18 cellular contexts compared by ENCODE assay signal in the genomic region with DNA sequence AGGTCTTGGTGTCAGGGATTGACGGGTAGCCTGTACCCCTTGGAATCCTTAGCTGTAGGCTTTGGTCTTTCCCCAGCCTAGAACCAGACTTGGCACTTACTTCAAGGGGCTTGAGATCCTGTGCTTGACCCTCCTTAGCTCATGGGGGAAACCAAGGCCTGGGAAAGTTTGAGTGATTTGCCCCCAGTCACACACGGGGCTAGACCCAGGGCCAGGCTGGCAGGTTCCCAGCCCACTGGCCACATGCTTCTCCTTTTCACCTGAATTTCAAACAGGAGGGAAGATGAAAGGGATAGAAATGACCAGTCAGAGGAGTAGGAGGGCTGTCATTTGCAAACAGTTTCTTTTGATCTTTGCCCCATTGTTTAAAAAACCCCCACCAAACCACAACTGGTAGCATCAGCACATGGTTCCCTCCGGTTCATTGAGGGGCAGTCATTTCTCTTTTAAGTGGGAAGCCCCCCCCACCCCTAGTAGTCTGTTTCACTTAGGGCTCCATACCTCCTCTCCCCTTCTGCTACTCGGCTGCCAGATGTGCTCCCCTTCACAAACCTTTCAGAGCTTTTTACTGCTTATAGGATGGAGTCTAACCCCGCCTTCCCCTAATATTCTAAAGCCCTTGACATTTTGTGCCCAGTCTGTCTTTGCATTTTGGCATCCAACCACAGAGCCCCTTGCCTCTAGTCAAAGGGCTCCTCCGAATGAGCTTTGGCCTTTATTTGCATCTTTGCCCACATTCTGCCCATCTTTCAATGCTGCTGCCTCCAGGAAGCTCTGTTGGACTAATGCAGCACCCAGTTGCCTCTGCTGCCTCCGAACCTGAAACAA. TPM values are rescaled to one million over a fixed set of nuclear protein-coding genes. Genes with fewer than 3 reads are reported as not detected.
DNase-seq lines count a peak whose midpoint lies in the region; FAIRE-seq and TF ChIP-seq lines count a peak whose summit lies in the region.
"Had no signal": no experiment of that assay in that cellular context is flagged by ENCODE, and none has a peak within 500 bp of the region (broad histone marks: within the 10 kb centered on the region; RNA-seq: fewer than 3 reads in every experiment).

No MANE protein-coding gene starts in this region.

- H3K9ac ChIP-seq in KMS-11 = no peak overlapping the region
- H3K9ac ChIP-seq in H1 (replicated peaks in 1 of 4; ENCODE audit: extremely low read depth in 1 of 4, low read depth in 3 of 4, low read length in 3 of 4) = no peak overlapping the region
- no peak overlapping the region for H3K9ac ChIP-seq in neuronal stem cell (ENCODE audit: low read depth, low read length, poor library complexity)

- H3K4me3 ChIP-seq in GM06990 (replicated peaks; ENCODE audit: low read depth, low read length) (no peak overlapping the region), KMS-11 (IDR thresholded peaks at IDR 0.05; ENCODE audit: insufficient read depth, low read depth, low read length) (no peak overlapping the region), H1 (ENCODE audit: extremely low read depth in 1 of 4, insufficient read depth in 2 of 4, low read depth in 3 of 4, low read length in 4 of 4) (no peak overlapping the region), neuronal stem cell (ENCODE audit: low read length in 2 of 2) (no peak overlapping the region)
- H3K4me3 ChIP-seq: testis had no signal

- CTCF ChIA-PET in H1 (lab: Charles Lee; ENCODE audit: partially characterized antibody) = interaction anchor here (0.6 to 5.6 kb wide), 6 partner anchors 9 to 120 kb away, joined by 3 to 37 read pairs (median 4); no protein-coding TSS in a partner anchor

- TF ChIP-seq POLR2A in H1 (IDR thresholded peaks at IDR 0.05; ENCODE audit: control extremely low read depth in 1 of 2, low read depth in 2 of 2, low read length in 2 of 2) = no peak

- no peak overlapping the region for H2BK20ac ChIP-seq in H1 (ENCODE audit: low read length)

- H3K79me1 ChIP-seq in H1 (ENCODE audit: low read depth, low read length) (peaks cover 30% of the 10 kb centered on the region), neuronal stem cell (ENCODE audit: low read depth, low read length) (peaks cover 2% of the 10 kb centered on the region)

- 74% methylated on average over 7 of the region's 7 CpGs; no CpG with 5 or more reads in 1 of the 2 experiments for WGBS in H1 (ENCODE audit: extremely low coverage in 1 of 2, insufficient coverage in 1 of 2, insufficient read length in 1 of 2, insufficient replicate concordance in 2 of 2, low coverage in 1 of 2, low lambda C conversion rate in 2 of 2, missing lambda C conversion rate in 1 of 2), 2 experiments
- no CpG with 5 or more reads among the region's 7 CpGs for WGBS in neuronal stem cell (ENCODE audit: extremely low coverage in 2 of 2, insufficient read length in 2 of 2, insufficient replicate concordance in 1 of 2), 2 donors

- H3K4me2 ChIP-seq in KMS-11 (peak overlapping the region; percentile 55), H1 (ENCODE audit: insufficient read depth in 1 of 2, low read depth in 2 of 2, low read length in 2 of 2) (no peak overlapping the region), neuronal stem cell (ENCODE audit: insufficient read depth, low read length, poor library complexity, severe bottlenecking) (no peak overlapping the region)

- no peaks in the 10 kb centered on the region for H3K9me3 ChIP-seq in H1 (ENCODE audit: insufficient read depth in 2 of 2, low read depth in 1 of 2, low read length in 1 of 2)
- H3K9me3 ChIP-seq in neuronal stem cell (replicated peaks in 1 of 2; ENCODE audit: control insufficient read depth in 2 of 2, insufficient read depth in 1 of 2, low read depth in 1 of 2, low read length in 2 of 2) = no peaks in the 10 kb centered on the region
- H3K9me3 ChIP-seq: BE2C, neutrophil, testis had no signal

- TF ChIP-seq CTCF in GM06990 (IDR thresholded peaks at IDR 0.05; ENCODE audit: insufficient read depth, low read length, poor library complexity, severe bottlenecking) (no peak), KMS-11 (conservative IDR thresholded peaks at IDR 0.05; ENCODE audit: low read depth, low read length) (no peak), H1 (IDR thresholded peaks at IDR 0.05; ENCODE audit: control extremely low read depth in 1 of 3, insufficient read depth in 1 of 3, low read depth in 1 of 3, low read length in 3 of 3) (no peak)

- FAIRE-seq in H1 (lab: Jason Lieb, UNC) = no peak

- H2BK12ac ChIP-seq in H1 (ENCODE audit: low read depth, low read length) (no peak overlapping the region), neuronal stem cell (ENCODE audit: low read length) (peak overlapping the region; percentile 27)

- H3K27me3 ChIP-seq in GM06990 (replicated peaks; ENCODE audit: control insufficient read depth, insufficient read depth, low read length) (peaks cover 9% of the 10 kb centered on the region), KMS-11 (ENCODE audit: insufficient read depth, low read depth) (no peaks in the 10 kb centered on the region), H1 (replicated peaks in 1 of 4; ENCODE audit: control insufficient read depth in 3 of 4, extremely low read depth in 1 of 4, insufficient read depth in 3 of 4, low read length in 3 of 4) (no peaks in the 10 kb centered on the region), neuronal stem cell (ENCODE audit: control insufficient read depth in 3 of 3, insufficient read depth in 3 of 3, low read depth in 1 of 3, low read length in 3 of 3) (no peaks in the 10 kb centered on the region)
- H3K27me3 ChIP-seq: BE2C, testis had no signal

- no peak for TF ChIP-seq EP300 in H1 (IDR thresholded peaks at IDR 0.05; ENCODE audit: borderline replicate concordance in 1 of 2, low read depth in 2 of 2, low read length in 2 of 2)

- no peaks in the 10 kb centered on the region for H3K36me3 ChIP-seq in GM06990 (ENCODE audit: control insufficient read depth, insufficient read depth, low read length)
- H3K36me3 ChIP-seq in KMS-11 (ENCODE audit: insufficient read depth) = no peaks in the 10 kb centered on the region
- H3K36me3 ChIP-seq in H1 (ENCODE audit: control insufficient read depth in 2 of 4, insufficient read depth in 4 of 4, low read length in 3 of 4) = no peaks in the 10 kb centered on the region
- peaks cover 0 to 5% of the 10 kb centered on the region in 2 donors for H3K36me3 ChIP-seq in neuronal stem cell (replicated peaks in 1 of 2; ENCODE audit: control insufficient read depth in 2 of 2, insufficient read depth in 2 of 2, low read length in 2 of 2)
- H3K36me3 ChIP-seq: BE2C, neutrophil had no signal

- H2BK120ac ChIP-seq in H1 (replicated peaks; ENCODE audit: low read depth, low read length) = no peak overlapping the region
- H2BK120ac ChIP-seq in neuronal stem cell (ENCODE audit: low read depth, low read length) = no peak overlapping the region

- H4K8ac ChIP-seq in H1 (ENCODE audit: extremely low read depth, insufficient read depth, low read length) (no peak overlapping the region), neuronal stem cell (ENCODE audit: low read depth, low read length) (no peak overlapping the region)

- DNase-seq in GM06990 (ENCODE audit: extremely low read depth, insufficient read length) (peak; percentile 25), H1 (ENCODE audit: low read depth in 1 of 2, low spot score in 2 of 2) (no peak), neuronal stem cell (ENCODE audit: low spot score) (no peak), NCI-H2227 (lab: John Stamatoyannopoulos, UW; ENCODE audit: unreplicated experiment) (no peak), GOT3 (lab: John Stamatoyannopoulos, UW) (no peak), T-helper 2 cell (no peak), NCI-H1436 (lab: John Stamatoyannopoulos, UW) (no peak)
- DNase-seq: activated effector memory CD4-positive, alpha-beta T cell treated with anti-CD3 and anti-CD28 coated beads, Interleukin-2, amount 50 U/mL, for 16 hours; BE2C; DMS153; mammary epithelial cell; NCI-H1048; NCI-H2107; stimulated activated CD4-positive, alpha-beta T cell treated with anti-CD3 and anti-CD28 coated beads, Interleukin-2, amount 100 ng/mL, for 24 hours; T-helper 1 cell; testis had no signal

- H4K91ac ChIP-seq in H1 (replicated peaks; ENCODE audit: insufficient read length, low read length) (no peak overlapping the region), neuronal stem cell (ENCODE audit: low read depth, low read length, poor library complexity) (no peak overlapping the region)

- H2BK15ac ChIP-seq in H1 (ENCODE audit: low read length) = no peak overlapping the region
- no peak overlapping the region for H2BK15ac ChIP-seq in neuronal stem cell (ENCODE audit: low read length)

- no peak overlapping the region for H4K5ac ChIP-seq in H1 (ENCODE audit: insufficient read length, low read depth, low read length)

- H3K27ac ChIP-seq in KMS-11 = peak overlapping the region; percentile 38; the same call in 1 of the 2 replicates
- no peak overlapping the region for H3K27ac ChIP-seq in H1 (ENCODE audit: low read depth, low read length)
- H3K27ac ChIP-seq in neuronal stem cell (replicated peaks; ENCODE audit: low read length) = no peak overlapping the region
- H3K27ac ChIP-seq: neutrophil had no signal

- peaks cover 25% of the 10 kb centered on the region for H3K4me1 ChIP-seq in KMS-11 (ENCODE audit: low read depth, poor library complexity, severe bottlenecking)
- peaks cover 15 to 28% (median 26%) of the 10 kb centered on the region in 4 experiments for H3K4me1 ChIP-seq in H1 (replicated peaks in 1 of 4; ENCODE audit: control insufficient read depth in 3 of 4, insufficient read depth in 4 of 4, low read length in 3 of 4)
- peaks cover 34 to 37% of the 10 kb centered on the region in 2 donors for H3K4me1 ChIP-seq in neuronal stem cell (ENCODE audit: control insufficient read depth in 2 of 2, insufficient read depth in 1 of 2, low read depth in 1 of 2, low read length in 2 of 2)

- no peak for TF ChIP-seq RAD21 in H1 (IDR thresholded peaks at IDR 0.05 in 1 of 2, conservative IDR thresholded peaks at IDR 0.05 in 1 of 2; ENCODE audit: low read depth in 2 of 2, low read length in 2 of 2)

- H3K79me2 ChIP-seq in KMS-11 (ENCODE audit: insufficient read depth, low read depth) = peaks cover 7% of the 10 kb centered on the region; the same call in 1 of the 2 replicates
- peaks cover 15 to 96% of the 10 kb centered on the region in 2 experiments for H3K79me2 ChIP-seq in H1 (ENCODE audit: control insufficient read depth in 1 of 2, insufficient read depth in 2 of 2, low read length in 2 of 2)

- H3K4ac ChIP-seq in H1 (replicated peaks; ENCODE audit: insufficient read length, low read depth, low read length) (no peak overlapping the region), neuronal stem cell (ENCODE audit: low read length) (no peak overlapping the region)

- H2BK5ac ChIP-seq in H1 (ENCODE audit: low read depth, low read length) = no peak overlapping the region
- H2BK5ac ChIP-seq in neuronal stem cell (ENCODE audit: low read length) = no peak overlapping the region

- H3K23me2 ChIP-seq in H1 (ENCODE audit: low read depth, low read length) = peaks cover 2% of the 10 kb centered on the region; the same call in 1 of the 2 replicates

- H2AFZ ChIP-seq in KMS-11 (ENCODE audit: low read depth) (no peak overlapping the region), H1 (ENCODE audit: low read length) (no peak overlapping the region), neuronal stem cell (ENCODE audit: low read length) (no peak overlapping the region)

- no peaks in the 10 kb centered on the region; the same call in 1 of the 2 replicates for H4K20me1 ChIP-seq in KMS-11 (ENCODE audit: insufficient read depth)
- H4K20me1 ChIP-seq in H1 (replicated peaks in 1 of 2; ENCODE audit: control insufficient read depth in 1 of 2, insufficient read depth in 2 of 2, low read length in 2 of 2) = peaks cover 20 to 25% of the 10 kb centered on the region in 2 experiments

- POLR2A ChIA-PET in H1 (lab: Charles Lee; ENCODE audit: partially characterized antibody) = interaction anchor here (1.2 to 1.8 kb wide), 4 partner anchors 11 to 110 kb away, joined by 3 to 5 read pairs (median 4); no protein-coding TSS in a partner anchor

- H3K23ac ChIP-seq in H1 (ENCODE audit: insufficient read length) = no peak overlapping the region
- H3K23ac ChIP-seq in neuronal stem cell (ENCODE audit: low read depth, low read length, poor library complexity) = no peak overlapping the region

- no peak overlapping the region for H3K18ac ChIP-seq in H1 (ENCODE audit: extremely low read depth, low read length)
- H3K18ac ChIP-seq in neuronal stem cell (ENCODE audit: low read length) = no peak overlapping the region

- H3K14ac ChIP-seq in H1 (ENCODE audit: insufficient read length) (no peak overlapping the region), neuronal stem cell (ENCODE audit: low read length) (no peak overlapping the region)

- no peak overlapping the region; the same call in 1 of the 2 replicates for H2AK5ac ChIP-seq in H1 (ENCODE audit: low read depth, low read length)
- H2AK5ac ChIP-seq in neuronal stem cell (ENCODE audit: low read depth, low read length) = no peak overlapping the region

- H3K56ac ChIP-seq in H1 (replicated peaks; ENCODE audit: insufficient read length, low read depth, low read length) = no peak overlapping the region

RNA-seq across cellular contexts. Expression of a gene that starts 37.6 kb away (rescaled TPM):
- total RNA-seq in H1 (2021; fragmentation: NEBNext Ultra II Directional; extraction: Animal tissue kit (Norgen Biotek cat#: 25700)) = 20.6 and 21.7 TPM in 2 replicates
- 14.1 and 21.0 TPM in 2 replicates for polyA plus RNA-seq in H1 (2011; rRNA removed)
- 12.7 TPM for polyA plus RNA-seq in H1 (2011; cell fraction: cytosol; rRNA removed)
- 20.6 TPM for polyA plus RNA-seq in H1 (2011; cell fraction: nucleus; rRNA removed)
- polyA plus RNA-seq in H1 (2012, experiment 1 of 2) = 8.5 to 15.1 TPM (median 12.1 TPM) in 4 replicates
- 6.6 TPM for polyA plus RNA-seq in H1 (2012, experiment 2 of 2)
- polyA plus RNA-seq in H1 (2013, experiment 1 of 2) = 15.5 TPM
- 17.6 TPM for polyA plus RNA-seq in H1 (2013, experiment 2 of 2)
- 9.9 and 12.3 TPM in 2 replicates for polyA minus RNA-seq in H1 (2011; rRNA and poly(A)+ RNA removed)
- polyA minus RNA-seq in H1 (2011; cell fraction: cytosol; rRNA and poly(A)+ RNA removed) = 15.9 TPM
- 15.9 TPM for polyA minus RNA-seq in H1 (2011; cell fraction: nucleus; rRNA and poly(A)+ RNA removed)
- polyA plus RNA-seq in neuronal stem cell (2013, experiment 1 of 2) = 9.4 TPM
- 9.0 TPM for polyA plus RNA-seq in neuronal stem cell (2013, experiment 2 of 2)
